Comparison of ENCODE assay signal across 1 cellular context in genomic region chr17:42518755-42519545, GRCh38.
TF ChIP-seq lines count a peak whose summit lies in the region.

No MANE protein-coding gene starts in this region.

TF ChIP-seq in A549, 52 proteins besides CTCF, POLR2A, EP300 and RAD21 (continued from another document):
- TF ChIP-seq BCL3 (IDR thresholded peaks at IDR 0.05) (peak; percentile 17; the same call in 1 of the 3 replicates), GATA3 (IDR thresholded peaks at IDR 0.05; ENCODE audit: borderline replicate concordance) (peak; percentile 10; the same call in 1 of the 2 replicates)
